24 cellular contexts compared by ENCODE assay signal in genomic region chr11:126498281-126498680, GRCh38.
DNase-seq lines count a peak whose midpoint lies in the region; FAIRE-seq and TF ChIP-seq lines count a peak whose summit lies in the region.
"Had no signal": no experiment of that assay in that cellular context is flagged by ENCODE, and none has a peak within 500 bp of the region (broad histone marks: within the 10 kb centered on the region; RNA-seq: fewer than 3 reads in every experiment).

No MANE protein-coding gene starts in this region.

- H3K56ac ChIP-seq in mesendoderm (ENCODE audit: low read length): no peak overlapping the region

- no peak for FAIRE-seq in frontal cortex (lab: Jason Lieb, UNC)
- FAIRE-seq: A204.1, D721Med, GM12878, H54 had no signal

- no peak overlapping the region for H2BK5ac ChIP-seq in mesendoderm (ENCODE audit: low read length)

- H3K27ac Mint-ChIP-seq in activated naive CD4-positive, alpha-beta T cell treated with anti-CD3 and anti-CD28 coated beads, Interleukin-2, amount 50 U/mL, for 24 hours: peak overlapping the region; percentile 70
- peak overlapping the region; percentile 75 for H3K27ac Mint-ChIP-seq in endodermal cell
- H3K27ac Mint-ChIP-seq in osteocyte (ENCODE audit: unreplicated experiment): no peak overlapping the region
- H3K27ac Mint-ChIP-seq: B cell; CD4-positive, alpha-beta T cell; CD8-positive, alpha-beta memory T cell; GM23338; HFFc6 had no signal

- no peaks in the 10 kb centered on the region for H3K36me3 ChIP-seq in endodermal cell (ENCODE audit: control insufficient read depth, insufficient read depth, low read length)
- no peaks in the 10 kb centered on the region for H3K36me3 ChIP-seq in mesendoderm (ENCODE audit: control insufficient read depth, insufficient read depth, low read length)
- H3K36me3 ChIP-seq: BLaER1, HAP-1 had no signal

- H3K27me3 ChIP-seq in endodermal cell (ENCODE audit: control insufficient read depth, insufficient read depth, low read length, poor library complexity, severe bottlenecking): no peaks in the 10 kb centered on the region
- H3K27me3 ChIP-seq in mesendoderm (ENCODE audit: insufficient read depth, low read length, poor library complexity): no peaks in the 10 kb centered on the region
- H3K27me3 ChIP-seq: BLaER1 had no signal

- no peaks in the 10 kb centered on the region for H3K9me3 Mint-ChIP-seq in activated naive CD4-positive, alpha-beta T cell treated with anti-CD3 and anti-CD28 coated beads, Interleukin-2, amount 50 U/mL, for 24 hours
- H3K9me3 Mint-ChIP-seq in endodermal cell (peaks cover under 1% of the 10 kb centered on the region), osteocyte (ENCODE audit: unreplicated experiment) (no peaks in the 10 kb centered on the region)
- H3K9me3 Mint-ChIP-seq: CD4-positive, alpha-beta T cell; CD8-positive, alpha-beta memory T cell; GM23338; HFFc6 had no signal

- H3K27ac ChIP-seq in endodermal cell (ENCODE audit: low read depth, low read length) (no peak overlapping the region), mesendoderm (ENCODE audit: low read depth, low read length) (no peak overlapping the region)
- H3K27ac ChIP-seq: 22Rv1, BLaER1, C4-2B had no signal

- 34 to 89% methylated on average over 3 to 8 of the region's 9 CpGs for WGBS in endodermal cell (ENCODE audit: insufficient coverage in 1 of 2, insufficient read length in 1 of 2), 2 experiments
- no CpG with 5 or more reads among the region's 9 CpGs for WGBS in mesendoderm (ENCODE audit: extremely low coverage, insufficient coverage, low lambda C conversion rate)

- peak overlapping the region; percentile 5 for H3K9ac ChIP-seq in endodermal cell (ENCODE audit: extremely low read depth, low read length, poor library complexity, severe bottlenecking)
- H3K9ac ChIP-seq in mesendoderm (ENCODE audit: low read length): no peak overlapping the region
- H3K9ac ChIP-seq: BLaER1 had no signal

- H3K9me3 ChIP-seq in endodermal cell (ENCODE audit: control insufficient read depth, low read length): no peaks in the 10 kb centered on the region
- H3K9me3 ChIP-seq: BLaER1, HAP-1 had no signal

- no peak overlapping the region for H2BK120ac ChIP-seq in mesendoderm (ENCODE audit: low read depth, low read length)

- no peak overlapping the region for H3K18ac ChIP-seq in mesendoderm (ENCODE audit: low read length)

- no peak overlapping the region for H2AK5ac ChIP-seq in mesendoderm (ENCODE audit: low read length)

- TF ChIP-seq CTCF in endodermal cell (conservative IDR thresholded peaks at IDR 0.05): no peak
- no peak for TF ChIP-seq CTCF in osteocyte (IDR thresholded peaks at IDR 0.05)

- H2BK15ac ChIP-seq in mesendoderm (replicated peaks; ENCODE audit: low read depth): no peak overlapping the region

- H3K4me1 ChIP-seq in endodermal cell (ENCODE audit: control insufficient read depth, insufficient read depth, low read length) (peaks cover 26% of the 10 kb centered on the region), mesendoderm (ENCODE audit: control insufficient read depth, low read depth, low read length) (peaks cover 16% of the 10 kb centered on the region)
- H3K4me1 ChIP-seq: HAP-1 had no signal

- H4K5ac ChIP-seq in mesendoderm (ENCODE audit: low read length): no peak overlapping the region

- H3K4me3 ChIP-seq in endodermal cell (ENCODE audit: low read length) (no peak overlapping the region), mesendoderm (ENCODE audit: low read length) (no peak overlapping the region)
- H3K4me3 ChIP-seq: BLaER1, GM12878, GM23338, HAP-1 had no signal

- H3K4me3 Mint-ChIP-seq in activated naive CD4-positive, alpha-beta T cell treated with anti-CD3 and anti-CD28 coated beads, Interleukin-2, amount 50 U/mL, for 24 hours: no peak overlapping the region
- H3K4me3 Mint-ChIP-seq in endodermal cell: no peak overlapping the region
- H3K4me3 Mint-ChIP-seq in osteocyte (ENCODE audit: unreplicated experiment): no peak overlapping the region
- H3K4me3 Mint-ChIP-seq: B cell; CD4-positive, alpha-beta T cell; CD8-positive, alpha-beta memory T cell; GM23338; HFFc6 had no signal

- H3K4me2 ChIP-seq in mesendoderm (ENCODE audit: low read length): no peak overlapping the region
- H3K4me2 ChIP-seq: GM23338 had no signal

- peaks cover 10% of the 10 kb centered on the region for H3K27me3 Mint-ChIP-seq in activated naive CD4-positive, alpha-beta T cell treated with anti-CD3 and anti-CD28 coated beads, Interleukin-2, amount 50 U/mL, for 24 hours
- H3K27me3 Mint-ChIP-seq in endodermal cell (ENCODE audit: insufficient read depth) (no peaks in the 10 kb centered on the region), osteocyte (ENCODE audit: unreplicated experiment) (no peaks in the 10 kb centered on the region)

- DNase-seq in activated naive CD4-positive, alpha-beta T cell treated with anti-CD3 and anti-CD28 coated beads, Interleukin-2, amount 50 U/mL, for 16 hours: no peak
- DNase-seq in endodermal cell (no peak), mesendoderm (peak; percentile 90), frontal cortex (ENCODE audit: low spot score in 2 of 2) (no peak), activated T-cell treated with anti-CD3 and anti-CD28 coated beads for 4 hours (no peak), osteocyte (ENCODE audit: extremely low spot score, unreplicated experiment) (no peak)
- DNase-seq: CD4-positive, alpha-beta T cell; CD8-positive, alpha-beta memory T cell; DMS 273 treated with DMSO at 0.1 percent for 48 hours; DMS79; EL; GDM1; HFFc6 had no signal

- H3K36me3 Mint-ChIP-seq in activated naive CD4-positive, alpha-beta T cell treated with anti-CD3 and anti-CD28 coated beads, Interleukin-2, amount 50 U/mL, for 24 hours: no peaks in the 10 kb centered on the region
- H3K36me3 Mint-ChIP-seq in endodermal cell (ENCODE audit: low read depth) (no peaks in the 10 kb centered on the region), osteocyte (ENCODE audit: unreplicated experiment) (no peaks in the 10 kb centered on the region)
- H3K36me3 Mint-ChIP-seq: CD8-positive, alpha-beta memory T cell had no signal

- H3K79me1 ChIP-seq in mesendoderm (ENCODE audit: low read length): no peaks in the 10 kb centered on the region

- H4K8ac ChIP-seq in mesendoderm (ENCODE audit: low read depth, low read length): no peak overlapping the region

- no peak overlapping the region for H3K23ac ChIP-seq in mesendoderm (ENCODE audit: low read length)

- no peaks in the 10 kb centered on the region for H3K4me1 Mint-ChIP-seq in activated naive CD4-positive, alpha-beta T cell treated with anti-CD3 and anti-CD28 coated beads, Interleukin-2, amount 50 U/mL, for 24 hours
- peaks cover 69% of the 10 kb centered on the region for H3K4me1 Mint-ChIP-seq in endodermal cell
- H3K4me1 Mint-ChIP-seq in osteocyte (ENCODE audit: unreplicated experiment): no peaks in the 10 kb centered on the region
- H3K4me1 Mint-ChIP-seq: B cell; CD8-positive, alpha-beta memory T cell had no signal

- H3K79me2 ChIP-seq in mesendoderm (ENCODE audit: control insufficient read depth, insufficient read depth, low read length): no peaks in the 10 kb centered on the region

- no peak overlapping the region for H3K4ac ChIP-seq in mesendoderm (ENCODE audit: low read depth, low read length)
